Comparison of ENCODE assay signal across 1 cellular context in genomic region chr11:64989416-64989815, GRCh38.
TF ChIP-seq lines count a peak whose summit lies in the region.

No MANE protein-coding gene starts in this region.

TF ChIP-seq in HepG2, 621 proteins besides CTCF, POLR2A, EP300 and RAD21:
- no peak for TF ChIP-seq ZNF747 (CRISPR knock-in tag; IDR thresholded peaks at IDR 0.05; ENCODE audit: borderline replicate concordance)
- TF ChIP-seq DMTF1 (CRISPR knock-in tag; IDR thresholded peaks at IDR 0.05): no peak
- no peak for TF ChIP-seq ZNF24 (IDR thresholded peaks at IDR 0.05)
- TF ChIP-seq ZNF33B (CRISPR knock-in tag; IDR thresholded peaks at IDR 0.05): no peak
- TF ChIP-seq E2F2 (CRISPR knock-in tag; IDR thresholded peaks at IDR 0.05; ENCODE audit: borderline replicate concordance): no peak
- TF ChIP-seq ZNF446 (CRISPR knock-in tag; IDR thresholded peaks at IDR 0.05): no peak
- TF ChIP-seq ZNF577 (CRISPR knock-in tag; IDR thresholded peaks at IDR 0.05; ENCODE audit: borderline replicate concordance, low read depth): no peak
- no peak for TF ChIP-seq TARDBP (CRISPR knock-in tag; IDR thresholded peaks at IDR 0.05)
- TF ChIP-seq ZNF670 (CRISPR knock-in tag; IDR thresholded peaks at IDR 0.05; ENCODE audit: borderline replicate concordance): no peak
- TF ChIP-seq CCAR2 (optimal IDR thresholded peaks at IDR 0.05; ENCODE audit: low read depth, low read length): no peak
- no peak for TF ChIP-seq HOXA7 (CRISPR knock-in tag; IDR thresholded peaks at IDR 0.05)
- TF ChIP-seq AGO1 (IDR thresholded peaks at IDR 0.05; ENCODE audit: low read depth, low read length, poor library complexity, severe bottlenecking): no peak
- no peak for TF ChIP-seq ZNF567 (CRISPR knock-in tag; IDR thresholded peaks at IDR 0.05; ENCODE audit: borderline replicate concordance)
- TF ChIP-seq ZNF253 (CRISPR knock-in tag; IDR thresholded peaks at IDR 0.05; ENCODE audit: borderline replicate concordance): no peak
- TF ChIP-seq ZSCAN21 (CRISPR knock-in tag; IDR thresholded peaks at IDR 0.05; ENCODE audit: borderline replicate concordance): no peak
